8 cellular contexts compared by ENCODE assay signal in genomic region chr15:75202251-75203016, GRCh38. TPM values are rescaled to one million over a fixed set of nuclear protein-coding genes. Genes with fewer than 3 reads are reported as not detected.
DNase-seq lines count a peak whose midpoint lies in the region; ATAC-seq and TF ChIP-seq lines count a peak whose summit lies in the region.

No MANE protein-coding gene starts in this region.

- POLR2A ChIA-PET in CD4-positive, alpha-beta memory T cell (lab: Charles Lee; ENCODE audit: partially characterized antibody), result interaction anchor here (0.7 to 2.7 kb wide), 11 partner anchors 151 to 414 kb away, joined by 3 to 23 read pairs (median 4); partner anchors contain the start of genes MAN2C1, PPCDC, RPP25 and SIN3A

- H3K9ac ChIP-seq in SU-DHL-6 (ENCODE audit: low read length) (peak overlapping the region; percentile 97), adipocyte (ENCODE audit: low read length) (peak overlapping the region; percentile 92)

- ATAC-seq in GM19351 (IDR thresholded peaks at IDR 0.05; ENCODE audit: unreplicated experiment) (peak; percentile 25), left cardiac atrium (peak; percentile 44 to 56)

- no peaks in the 10 kb centered on the region for H3K27me3 ChIP-seq in CD4-positive, alpha-beta memory T cell (ENCODE audit: insufficient read depth, low read length)
- H3K27me3 ChIP-seq in SU-DHL-6 (ENCODE audit: low read length) (no peaks in the 10 kb centered on the region), adipocyte (replicated peaks; ENCODE audit: control insufficient read depth, insufficient read depth, low read length) (no peaks in the 10 kb centered on the region)

- H3K9me2 ChIP-seq in SU-DHL-6 (replicated peaks; ENCODE audit: insufficient read depth, low read length), result no peaks in the 10 kb centered on the region

- DNase-seq in CD4-positive, alpha-beta memory T cell, result peak; percentile 84 to 93 (median 87)
- peak; percentile 74 for DNase-seq in HS-27A (ENCODE audit: low read depth)
- peak; percentile 89 for DNase-seq in adipocyte (ENCODE audit: low read depth)
- DNase-seq in left cardiac atrium, result peak; percentile 82
- DNase-seq in retina, result peak; percentile 80
- DNase-seq in NCI-H2029 (lab: John Stamatoyannopoulos, UW), result no peak

- no peaks in the 10 kb centered on the region for H3K9me3 ChIP-seq in CD4-positive, alpha-beta memory T cell (ENCODE audit: control insufficient read depth in 1 of 2, low read length in 2 of 2)
- H3K9me3 ChIP-seq in SU-DHL-6 (ENCODE audit: insufficient read depth, low read length) (no peaks in the 10 kb centered on the region), adipocyte (ENCODE audit: control insufficient read depth, low read length) (no peaks in the 10 kb centered on the region)

- no peak for TF ChIP-seq CTCF in SU-DHL-6 (IDR thresholded peaks at IDR 0.05; ENCODE audit: insufficient read depth, low read length, poor library complexity, severe bottlenecking)

- peaks cover 10% of the 10 kb centered on the region; the same call in 1 of the 2 replicates for H4K20me1 ChIP-seq in SU-DHL-6 (ENCODE audit: low read depth, low read length)

- H3K4me1 Mint-ChIP-seq in CD4-positive, alpha-beta memory T cell, result peaks cover 16 to 58% (median 32%) of the 10 kb centered on the region in 4 donors

- H3K79me2 ChIP-seq in SU-DHL-6 (ENCODE audit: insufficient read depth, low read length), result peaks cover 52% of the 10 kb centered on the region

- CTCF ChIA-PET in CD4-positive, alpha-beta memory T cell (lab: Charles Lee; ENCODE audit: partially characterized antibody), result interaction anchor here (1.3 to 7.6 kb wide), 5 partner anchors 128 to 179 kb away, joined by 3 to 126 read pairs (median 6); partner anchors contain the start of gene PPCDC

- peak overlapping the region; percentile 86 to 97 (median 92) for H3K4me3 Mint-ChIP-seq in CD4-positive, alpha-beta memory T cell

- H3K27ac ChIP-seq in CD4-positive, alpha-beta memory T cell (ENCODE audit: low read depth, low read length), result peak overlapping the region; percentile 69
- peak overlapping the region; percentile 81 for H3K27ac ChIP-seq in SU-DHL-6 (ENCODE audit: low read depth, low read length)

- peaks cover 40% of the 10 kb centered on the region for H3K4me1 ChIP-seq in CD4-positive, alpha-beta memory T cell (ENCODE audit: insufficient read depth, low read length)
- peaks cover 31% of the 10 kb centered on the region for H3K4me1 ChIP-seq in adipocyte (ENCODE audit: control insufficient read depth, insufficient read depth, low read length)

- peak overlapping the region; percentile 63 to 70 for H3K4me3 ChIP-seq in CD4-positive, alpha-beta memory T cell (ENCODE audit: low read length in 2 of 2)
- peak overlapping the region; percentile 96 for H3K4me3 ChIP-seq in SU-DHL-6 (ENCODE audit: insufficient read depth, low read length, poor library complexity, severe bottlenecking)
- peak overlapping the region; percentile 92 for H3K4me3 ChIP-seq in adipocyte (ENCODE audit: low read length)

- peak overlapping the region; percentile 72 for H3K4me2 ChIP-seq in SU-DHL-6 (ENCODE audit: low read depth, low read length, poor library complexity, severe bottlenecking)

- H3K27ac Mint-ChIP-seq in CD4-positive, alpha-beta memory T cell, result peak overlapping the region; percentile 90 to 96 (median 93)

- no peaks in the 10 kb centered on the region for H3K9me3 Mint-ChIP-seq in CD4-positive, alpha-beta memory T cell

- H3F3A ChIP-seq in SU-DHL-6 (ENCODE audit: insufficient read depth), result no peaks in the 10 kb centered on the region

- no peaks in the 10 kb centered on the region for H3K27me3 Mint-ChIP-seq in CD4-positive, alpha-beta memory T cell

- H3K36me3 Mint-ChIP-seq in CD4-positive, alpha-beta memory T cell, result peaks cover 0 to 17% of the 10 kb centered on the region in 2 donors

- H2AFZ ChIP-seq in SU-DHL-6 (ENCODE audit: low read depth, low read length, severe bottlenecking), result peak overlapping the region; percentile 68

- intact Hi-C loops in CD4-positive, alpha-beta memory T cell (cut with micrococcal nuclease), result loop anchor here (1.0 to 5.0 kb wide), 6 partner anchors 179 to 662 kb away; partner anchors contain the start of genes ARID3B, CLK3, COX5A and PPCDC
- intact Hi-C loops in left cardiac atrium (cut with DNase I), result loop anchor here (2.0 to 5.0 kb wide), 2 partner anchors 90 to 172 kb away; no protein-coding TSS in a partner anchor

- peaks cover 15% of the 10 kb centered on the region for H3K36me3 ChIP-seq in CD4-positive, alpha-beta memory T cell (ENCODE audit: insufficient read depth, low read length)
- H3K36me3 ChIP-seq in SU-DHL-6 (ENCODE audit: low read length) (no peaks in the 10 kb centered on the region), adipocyte (ENCODE audit: control insufficient read depth, insufficient read depth, low read length, severe bottlenecking) (peaks cover 14% of the 10 kb centered on the region)

RNA-seq across cellular contexts. Expression of gene C15orf39, which starts 0.8 kb away (rescaled TPM):
- 10 to 100 TPM; 25.9 to 27.0 TPM for total RNA-seq in CD4-positive, alpha-beta memory T cell
- 1 to 10 TPM in 1 of 2 donors, under 1 TPM in 1; 0.36 to 4.6 TPM for polyA plus RNA-seq in CD4-positive, alpha-beta memory T cell
- total RNA-seq in left cardiac atrium, result 10 to 100 TPM in 1 of 2 donors, 1 to 10 TPM in 1; 9.0 to 14.2 TPM

RNA-seq across cellular contexts. Expression of gene GOLGA6C, which starts 55.7 kb away (rescaled TPM):
- total RNA-seq in CD4-positive, alpha-beta memory T cell, result not detected
- polyA plus RNA-seq in CD4-positive, alpha-beta memory T cell, result not detected
- total RNA-seq in left cardiac atrium, result not detected
